In the genomic region with DNA sequence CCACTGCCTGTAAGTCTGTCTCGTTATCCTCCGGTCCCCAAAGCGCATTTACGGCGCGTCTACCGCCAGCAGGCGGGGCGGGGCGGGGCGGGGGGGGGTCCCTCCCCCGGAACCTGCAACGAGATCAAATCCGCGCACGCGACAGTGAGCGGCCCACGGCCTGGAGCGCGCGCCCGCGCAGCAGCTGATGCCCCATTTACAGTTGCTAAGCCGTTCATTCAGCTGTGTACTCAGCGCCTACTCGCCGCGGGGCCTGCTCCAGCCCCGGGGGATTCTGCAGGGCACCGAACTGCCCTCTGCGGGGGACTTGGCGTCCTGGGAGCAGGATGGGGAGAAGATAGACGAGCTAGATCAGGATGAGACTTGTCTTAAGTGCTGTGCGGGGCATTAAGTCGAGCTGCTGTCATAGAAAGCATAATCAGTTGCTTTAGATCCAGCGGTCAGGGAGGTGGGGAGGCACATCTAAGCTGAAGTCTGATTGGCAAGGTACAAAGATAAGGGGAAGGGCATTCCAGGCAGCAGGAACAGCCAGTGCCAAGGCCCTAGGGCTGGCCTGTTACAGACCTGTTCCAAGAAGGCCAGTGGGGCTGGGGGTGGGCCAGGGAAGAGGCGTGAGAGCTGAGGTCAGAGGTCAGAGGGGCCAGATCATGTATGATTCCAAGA, we compare ENCODE assay signal across 8 cellular contexts. TPM values are rescaled to one million over a fixed set of nuclear protein-coding genes. Genes with fewer than 3 reads are reported as not detected.
DNase-seq lines count a peak whose midpoint lies in the region; ATAC-seq, FAIRE-seq and TF ChIP-seq lines count a peak whose summit lies in the region.

No MANE protein-coding gene starts in this region.

- peak overlapping the region; percentile 57 for H3K9ac ChIP-seq in fibroblast of lung (ENCODE audit: insufficient read depth, low read length)

- no peak for FAIRE-seq in GM12891 (lab: Jason Lieb, UNC)

- H3K9me3 ChIP-seq in fibroblast of lung (ENCODE audit: control insufficient read depth, insufficient read depth, low read depth, low read length) (no peaks in the 10 kb centered on the region), stomach (no peaks in the 10 kb centered on the region)

- peaks cover 23% of the 10 kb centered on the region for H3K79me2 ChIP-seq in fibroblast of lung (ENCODE audit: control insufficient read depth, insufficient read depth, low read length)

- H3K4me3 Mint-ChIP-seq in IgD-negative memory B cell (peak overlapping the region; percentile 75 to 94 (median 82)), nephron progenitor cell (peak overlapping the region; percentile 85)

- H3K4me1 Mint-ChIP-seq in IgD-negative memory B cell (peaks cover 10 to 16% (median 12%) of the 10 kb centered on the region in 3 donors), nephron progenitor cell (peaks cover 52% of the 10 kb centered on the region)

- H3K27me3 Mint-ChIP-seq in IgD-negative memory B cell (peaks cover 10% of the 10 kb centered on the region), nephron progenitor cell (ENCODE audit: low read depth, poor library complexity) (peaks cover 16% of the 10 kb centered on the region)

- H3K4me3 ChIP-seq in fibroblast of lung (replicated peaks in 1 of 4; ENCODE audit: control extremely low read depth in 1 of 4, insufficient read depth in 1 of 4, low read depth in 3 of 4, low read length in 4 of 4) (peak overlapping the region; percentile 59 to 78 (median 68)), stomach (peak overlapping the region; percentile 67 to 87 (median 78))

- TF ChIP-seq POLR2A in GM12891 (IDR thresholded peaks at IDR 0.05; ENCODE audit: low read depth, low read length), result no peak
- TF ChIP-seq POLR2A in stomach (IDR thresholded peaks at IDR 0.05), result no peak

- H3K27ac Mint-ChIP-seq in IgD-negative memory B cell (peak overlapping the region in 2 of 3 donors; percentile 4 to 80), nephron progenitor cell (no peak overlapping the region)

- no peak for TF ChIP-seq EP300 in stomach (IDR thresholded peaks at IDR 0.05)

- H3K36me3 Mint-ChIP-seq in IgD-negative memory B cell (peaks cover 2% of the 10 kb centered on the region), nephron progenitor cell (ENCODE audit: low read depth) (no peaks in the 10 kb centered on the region)

- no peak for TF ChIP-seq CTCF in fibroblast of lung (conservative IDR thresholded peaks at IDR 0.05 in 1 of 2, IDR thresholded peaks at IDR 0.05 in 1 of 2; ENCODE audit: low read depth in 1 of 2, low read length in 2 of 2)
- no peak for TF ChIP-seq CTCF in nephron progenitor cell (IDR thresholded peaks at IDR 0.05)
- no peak for TF ChIP-seq CTCF in stomach (IDR thresholded peaks at IDR 0.05)

- ATAC-seq in GM19467 (IDR thresholded peaks at IDR 0.05; ENCODE audit: unreplicated experiment), result no peak

- no peaks in the 10 kb centered on the region for H3K27me3 ChIP-seq in fibroblast of lung (ENCODE audit: control insufficient read depth, insufficient read depth, low read length)
- peaks cover 0 to 24% (median 3%) of the 10 kb centered on the region in 3 donors for H3K27me3 ChIP-seq in stomach

- H3K9me3 Mint-ChIP-seq in IgD-negative memory B cell, result no peaks in the 10 kb centered on the region
- no peaks in the 10 kb centered on the region for H3K9me3 Mint-ChIP-seq in nephron progenitor cell

- H4K20me1 ChIP-seq in fibroblast of lung (ENCODE audit: control insufficient read depth, extremely low read depth, insufficient read depth, low read length), result no peaks in the 10 kb centered on the region

- intact Hi-C loops in stomach (cut with DNase I; ENCODE audit: low total_unique reads), result no loop called here

- H3K4me2 ChIP-seq in fibroblast of lung (ENCODE audit: extremely low read depth, insufficient read depth, low read length), result peak overlapping the region; percentile 91

- peak overlapping the region; percentile 78 for H2AFZ ChIP-seq in fibroblast of lung (ENCODE audit: low read length)

- DNase-seq in GM12891 (ENCODE audit: insufficient read length, low spot score) (peak; percentile 49), activated T-helper 1 cell treated with Interleukin-2 at 50 U/mL for 16 hours (ENCODE audit: low read depth) (peak; percentile 72), fibroblast of lung (ENCODE audit: low read depth in 2 of 2) (peak in 1 of 2 donors; percentile 77), nephron progenitor cell (peak; percentile 62), stomach (peak; percentile 74)

- H3K36me3 ChIP-seq in fibroblast of lung (ENCODE audit: control insufficient read depth, insufficient read depth, low read length) (no peaks in the 10 kb centered on the region), stomach (no peaks in the 10 kb centered on the region)

- peak overlapping the region; percentile 60 for H3K27ac ChIP-seq in fibroblast of lung (ENCODE audit: insufficient read depth, low read length)
- H3K27ac ChIP-seq in stomach, result peak overlapping the region; percentile 90 to 96 (median 92)

- peaks cover 3% of the 10 kb centered on the region for H3K4me1 ChIP-seq in fibroblast of lung (ENCODE audit: control insufficient read depth, extremely low read depth, insufficient read depth, low read length)
- H3K4me1 ChIP-seq in stomach, result peaks cover 33 to 57% (median 48%) of the 10 kb centered on the region in 4 donors

- WGBS in stomach, 5 donors, result 2 to 9% (median 2%) methylated on average over 9 to 38 of the region's 38 CpGs

TF ChIP-seq in GM12891, 5 proteins besides CTCF, POLR2A, EP300 and RAD21:
- TF ChIP-seq SPI1 (IDR thresholded peaks at IDR 0.05; ENCODE audit: low read depth, low read length) (no peak), TAF1 (IDR thresholded peaks at IDR 0.05; ENCODE audit: low read depth, low read length) (no peak)

TF ChIP-seq in PFSK-1, 5 proteins besides CTCF, POLR2A, EP300 and RAD21:
- peak; percentile 36 for TF ChIP-seq FOXP2 (optimal IDR thresholded peaks at IDR 0.05; ENCODE audit: borderline replicate concordance, extremely low read depth, extremely low read length, insufficient read depth)
- TF ChIP-seq, protein P1, sequence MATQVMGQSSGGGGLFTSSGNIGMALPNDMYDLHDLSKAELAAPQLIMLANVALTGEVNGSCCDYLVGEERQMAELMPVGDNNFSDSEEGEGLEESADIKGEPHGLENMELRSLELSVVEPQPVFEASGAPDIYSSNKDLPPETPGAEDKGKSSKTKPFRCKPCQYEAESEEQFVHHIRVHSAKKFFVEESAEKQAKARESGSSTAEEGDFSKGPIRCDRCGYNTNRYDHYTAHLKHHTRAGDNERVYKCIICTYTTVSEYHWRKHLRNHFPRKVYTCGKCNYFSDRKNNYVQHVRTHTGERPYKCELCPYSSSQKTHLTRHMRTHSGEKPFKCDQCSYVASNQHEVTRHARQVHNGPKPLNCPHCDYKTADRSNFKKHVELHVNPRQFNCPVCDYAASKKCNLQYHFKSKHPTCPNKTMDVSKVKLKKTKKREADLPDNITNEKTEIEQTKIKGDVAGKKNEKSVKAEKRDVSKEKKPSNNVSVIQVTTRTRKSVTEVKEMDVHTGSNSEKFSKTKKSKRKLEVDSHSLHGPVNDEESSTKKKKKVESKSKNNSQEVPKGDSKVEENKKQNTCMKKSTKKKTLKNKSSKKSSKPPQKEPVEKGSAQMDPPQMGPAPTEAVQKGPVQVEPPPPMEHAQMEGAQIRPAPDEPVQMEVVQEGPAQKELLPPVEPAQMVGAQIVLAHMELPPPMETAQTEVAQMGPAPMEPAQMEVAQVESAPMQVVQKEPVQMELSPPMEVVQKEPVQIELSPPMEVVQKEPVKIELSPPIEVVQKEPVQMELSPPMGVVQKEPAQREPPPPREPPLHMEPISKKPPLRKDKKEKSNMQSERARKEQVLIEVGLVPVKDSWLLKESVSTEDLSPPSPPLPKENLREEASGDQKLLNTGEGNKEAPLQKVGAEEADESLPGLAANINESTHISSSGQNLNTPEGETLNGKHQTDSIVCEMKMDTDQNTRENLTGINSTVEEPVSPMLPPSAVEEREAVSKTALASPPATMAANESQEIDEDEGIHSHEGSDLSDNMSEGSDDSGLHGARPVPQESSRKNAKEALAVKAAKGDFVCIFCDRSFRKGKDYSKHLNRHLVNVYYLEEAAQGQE (IDR thresholded peaks at IDR 0.05; ENCODE audit: insufficient read depth in 1 of 2, low read depth in 2 of 2, low read length in 2 of 2), result no peak

RNA-seq across cellular contexts. Expression of a gene that starts 1.4 kb away (rescaled TPM):
- polyA plus RNA-seq in GM12891 (2012; ENCODE audit: low read depth, missing spikeins), result 0.82 TPM
- polyA plus RNA-seq in IgD-negative memory B cell, result 0.20 TPM
- polyA plus RNA-seq in PFSK-1 (2012; ENCODE audit: insufficient read length, low read depth), result 15.3 TPM
- total RNA-seq in fibroblast of lung, result 2.6 and 9.6 TPM in 2 replicates
- 4.6 and 8.3 TPM in 2 replicates for polyA plus RNA-seq in fibroblast of lung
- 7.1 and 14.6 TPM in 2 replicates for polyA plus RNA-seq in fibroblast of lung (2012)
- 10.7 and 17.9 TPM in 2 replicates for polyA minus RNA-seq in fibroblast of lung (ENCODE audit: low replicate concordance)
- total RNA-seq in stomach, result 10 to 100 TPM; 10.5 to 28.6 (median 14.5) TPM
- polyA plus RNA-seq in stomach, result 10 to 100 TPM; 11.4 to 20.1 (median 17.3) TPM

RNA-seq across cellular contexts. Expression of a gene that starts 39.5 kb away (rescaled TPM):
- polyA plus RNA-seq in GM12891 (2012; ENCODE audit: low read depth, missing spikeins), result not detected
- 0.24 TPM for polyA plus RNA-seq in IgD-negative memory B cell
- polyA plus RNA-seq in PFSK-1 (2012; ENCODE audit: insufficient read length, low read depth), result 0.09 TPM
- total RNA-seq in fibroblast of lung, result 7.7 and 9.9 TPM in 2 replicates
- 1.5 and 1.6 TPM in 2 replicates for polyA plus RNA-seq in fibroblast of lung
- polyA plus RNA-seq in fibroblast of lung (2012), result 2.6 and 2.9 TPM in 2 replicates
- polyA minus RNA-seq in fibroblast of lung (ENCODE audit: low replicate concordance), result 2.4 and 2.7 TPM in 2 replicates
- 1 to 10 TPM in 3 of 5 donors, under 1 TPM in 1, not detected in 1; 0.45 to 2.0 (median 1.2) TPM for total RNA-seq in stomach
- polyA plus RNA-seq in stomach, result under 1 TPM; 0.15 to 0.68 (median 0.20) TPM
